ENCODE assay signal across 9 cellular contexts in genomic region chr4:121711263-121712000, GRCh38. TPM values are rescaled to one million over a fixed set of nuclear protein-coding genes. Genes with fewer than 3 reads are reported as not detected.
A peak's percentile ranks its signal among the peaks of the same experiment; 100 is the strongest.
DNase-seq lines count a peak whose midpoint lies in the region; ATAC-seq, FAIRE-seq and TF ChIP-seq lines count a peak whose summit lies in the region.
"Had no signal": no experiment of that assay in that cellular context is flagged by ENCODE, and none has a peak within 500 bp of the region (broad histone marks: within the 10 kb centered on the region; RNA-seq: fewer than 3 reads in every experiment).

No MANE protein-coding gene starts in this region.

- H3K27me3 ChIP-seq in PC-9 (ENCODE audit: insufficient read depth, low read depth) (no peaks in the 10 kb centered on the region), keratinocyte (ENCODE audit: control insufficient read depth, extremely low read depth, insufficient read depth, low read length) (no peaks in the 10 kb centered on the region), skeletal muscle tissue (ENCODE audit: control insufficient read depth in 3 of 3, insufficient read depth in 3 of 3, low read length in 3 of 3) (no peaks in the 10 kb centered on the region)
- no peaks in the 10 kb centered on the region for H3K27me3 ChIP-seq in CD4-positive, alpha-beta memory T cell (ENCODE audit: insufficient read depth, low read length)

- ATAC-seq in GM18909 (IDR thresholded peaks at IDR 0.05; ENCODE audit: poor library complexity, unreplicated experiment): peak; percentile 96
- peak; percentile 92 for ATAC-seq in HG03064 (IDR thresholded peaks at IDR 0.05; ENCODE audit: low read depth, unreplicated experiment)

- DNase-seq in AG20443 (ENCODE audit: low spot score) (peak; percentile 96), PC-9 (peak; percentile 86), cardiac fibroblast (ENCODE audit: low read depth in 2 of 2) (peak; percentile 96 to 97), keratinocyte (ENCODE audit: low read depth, low spot score) (no peak)
- no peak for DNase-seq in CD4-positive, alpha-beta memory T cell

- H3K4me3 ChIP-seq in PC-9: peak overlapping the region; percentile 52
- H3K4me3 ChIP-seq in cardiac fibroblast (replicated peaks in 1 of 2; ENCODE audit: low read depth in 2 of 2, low read length in 2 of 2): peak overlapping the region; percentile 13 to 48
- peak overlapping the region in 2 of 3 experiments; percentile 61 to 68 for H3K4me3 ChIP-seq in keratinocyte (ENCODE audit: control insufficient read depth in 2 of 3, extremely low read depth in 1 of 3, insufficient read depth in 2 of 3, low read depth in 1 of 3, low read length in 3 of 3)
- peak overlapping the region; percentile 45 to 53 (median 45) for H3K4me3 ChIP-seq in skeletal muscle tissue (ENCODE audit: low read length in 3 of 3)
- no peak overlapping the region for H3K4me3 ChIP-seq in CD4-positive, alpha-beta memory T cell (ENCODE audit: low read length in 2 of 2)

- peaks cover 53% of the 10 kb centered on the region for H3K4me1 ChIP-seq in PC-9 (replicated peaks; ENCODE audit: insufficient read depth)
- H3K4me1 ChIP-seq in keratinocyte (ENCODE audit: control insufficient read depth, extremely low read depth, insufficient read depth, low read length): peaks cover 12% of the 10 kb centered on the region
- H3K4me1 ChIP-seq in skeletal muscle tissue (ENCODE audit: control insufficient read depth in 3 of 3, insufficient read depth in 3 of 3, low read length in 3 of 3): peaks cover 2 to 7% (median 2%) of the 10 kb centered on the region in 3 donors
- H3K4me1 ChIP-seq in CD4-positive, alpha-beta memory T cell (ENCODE audit: insufficient read depth, low read length): peaks cover 5% of the 10 kb centered on the region

- peak overlapping the region in 4 of 8 donors; percentile 5 to 56 (median 40) for H3K4me3 Mint-ChIP-seq in CD4-positive, alpha-beta memory T cell

- peak overlapping the region; percentile 93 for H2AFZ ChIP-seq in PC-9
- H2AFZ ChIP-seq in keratinocyte (ENCODE audit: control insufficient read depth, low read length): peak overlapping the region; percentile 99

- dilution Hi-C loops in keratinocyte (cut with MboI; ENCODE audit: extremely low pct_ligation_motif_present, low sequenced_read_pairs): no loop called here

- TSS peak; percentile 73 for BruUV-seq in PC-9 (replicated peaks; lab: Mats Ljungman, UMichigan)

- H3K4me1 Mint-ChIP-seq in CD4-positive, alpha-beta memory T cell: peaks cover 3 to 11% (median 7%) of the 10 kb centered on the region in 4 donors

- POLR2A ChIA-PET in PC-9 (lab: Charles Lee; ENCODE audit: unreplicated experiment): interaction anchor here (0.6 to 0.7 kb wide), 2 partner anchors 14 to 98 kb away, joined by 5 to 8 read pairs; no protein-coding TSS in a partner anchor
- POLR2A ChIA-PET in CD4-positive, alpha-beta memory T cell (lab: Charles Lee; ENCODE audit: partially characterized antibody): no interaction called here

- no peaks in the 10 kb centered on the region for H4K20me1 ChIP-seq in PC-9 (ENCODE audit: insufficient read depth)
- H4K20me1 ChIP-seq in keratinocyte (ENCODE audit: control insufficient read depth, extremely low read depth, insufficient read depth, low read length): no peaks in the 10 kb centered on the region

- TF ChIP-seq CTCF in PC-9 (conservative IDR thresholded peaks at IDR 0.05) (no peak), cardiac fibroblast (IDR thresholded peaks at IDR 0.05; ENCODE audit: low read depth, low read length) (no peak), keratinocyte (optimal IDR thresholded peaks at IDR 0.05 in 1 of 3, IDR thresholded peaks at IDR 0.05 in 1 of 3, conservative IDR thresholded peaks at IDR 0.05 in 1 of 3; ENCODE audit: extremely low read depth in 1 of 3, insufficient read depth in 2 of 3, low read length in 3 of 3) (no peak)

- H3K36me3 ChIP-seq in PC-9 (ENCODE audit: low read depth) (no peaks in the 10 kb centered on the region), keratinocyte (ENCODE audit: control insufficient read depth in 2 of 2, extremely low read depth in 1 of 2, insufficient read depth in 2 of 2, low read length in 2 of 2) (no peaks in the 10 kb centered on the region), skeletal muscle tissue (ENCODE audit: control insufficient read depth in 3 of 3, insufficient read depth in 3 of 3, low read length in 3 of 3) (no peaks in the 10 kb centered on the region)
- H3K36me3 ChIP-seq in CD4-positive, alpha-beta memory T cell (ENCODE audit: insufficient read depth, low read length): no peaks in the 10 kb centered on the region

- H3K9me3 Mint-ChIP-seq in CD4-positive, alpha-beta memory T cell: peaks cover 0 to 1% (median 0%) of the 10 kb centered on the region in 8 donors
- H3K9me3 Mint-ChIP-seq: IgD-negative memory B cell had no signal

- H3K9me3 ChIP-seq in PC-9 (ENCODE audit: insufficient read depth, low read depth) (no peaks in the 10 kb centered on the region; the same call in 1 of the 2 replicates), keratinocyte (ENCODE audit: control insufficient read depth, low read depth, low read length) (no peaks in the 10 kb centered on the region), skeletal muscle tissue (ENCODE audit: control insufficient read depth in 3 of 3, low read length in 3 of 3) (no peaks in the 10 kb centered on the region)
- H3K9me3 ChIP-seq in CD4-positive, alpha-beta memory T cell (ENCODE audit: control insufficient read depth in 1 of 2, low read length in 2 of 2): no peaks in the 10 kb centered on the region

- CTCF ChIA-PET in PC-9 (lab: Charles Lee): interaction anchor here (1.1 kb wide), 1 partner anchor 23 kb away, joined by 3 read pairs; no protein-coding TSS in a partner anchor
- CTCF ChIA-PET in CD4-positive, alpha-beta memory T cell (lab: Charles Lee; ENCODE audit: partially characterized antibody): no interaction called here

- peak; percentile 75 for FAIRE-seq in keratinocyte (lab: Jason Lieb, UNC)

- H3F3A ChIP-seq in PC-9 (ENCODE audit: insufficient read depth, low read depth): peaks cover 19% of the 10 kb centered on the region

- no peaks in the 10 kb centered on the region for H3K9me2 ChIP-seq in PC-9 (ENCODE audit: insufficient read depth)

- intact Hi-C loops in PC-9 (cut with micrococcal nuclease; ENCODE audit: unreplicated experiment): no loop called here
- intact Hi-C loops in CD4-positive, alpha-beta memory T cell (cut with micrococcal nuclease): no loop called here

- peak overlapping the region; percentile 72 for H3K27ac ChIP-seq in PC-9
- peak overlapping the region; percentile 89 for H3K27ac ChIP-seq in keratinocyte (ENCODE audit: control insufficient read depth, insufficient read depth, low read length)
- peak overlapping the region; percentile 52 for H3K27ac ChIP-seq in skeletal muscle tissue (ENCODE audit: low read depth, low read length)
- H3K27ac ChIP-seq in CD4-positive, alpha-beta memory T cell (ENCODE audit: low read depth, low read length): no peak overlapping the region

- H3K4me2 ChIP-seq in PC-9 (peak overlapping the region; percentile 84), keratinocyte (ENCODE audit: control insufficient read depth, extremely low read depth, insufficient read depth, low read depth, low read length) (peak overlapping the region; percentile 95)

- H3K9ac ChIP-seq in keratinocyte (ENCODE audit: control insufficient read depth, extremely low read depth, insufficient read depth, low read length) (peak overlapping the region; percentile 81), skeletal muscle tissue (ENCODE audit: low read depth in 1 of 3, low read length in 3 of 3) (peak overlapping the region; percentile 29 to 63 (median 57))

- H3K36me3 Mint-ChIP-seq in CD4-positive, alpha-beta memory T cell: no peaks in the 10 kb centered on the region
- H3K36me3 Mint-ChIP-seq: IgD-negative memory B cell had no signal

- H3K27ac Mint-ChIP-seq in CD4-positive, alpha-beta memory T cell: no peak overlapping the region
- H3K27ac Mint-ChIP-seq: IgD-negative memory B cell had no signal

- H3K79me2 ChIP-seq in PC-9 (ENCODE audit: low read depth): no peaks in the 10 kb centered on the region
- no peaks in the 10 kb centered on the region for H3K79me2 ChIP-seq in keratinocyte (ENCODE audit: control insufficient read depth, insufficient read depth, low read length)

- H3K9me1 ChIP-seq in keratinocyte (ENCODE audit: control insufficient read depth, extremely low read depth, insufficient read depth, low read length): peaks cover 6% of the 10 kb centered on the region

- peaks cover 27 to 36% of the 10 kb centered on the region in 2 donors for H3K27me3 Mint-ChIP-seq in CD4-positive, alpha-beta memory T cell

RNA-seq across cellular contexts. Expression of gene ANXA5, which starts 14.7 kb away (rescaled TPM):
- 177 and 230 TPM in 2 replicates for total RNA-seq in PC-9 (2021)
- polyA plus RNA-seq in keratinocyte: 318 to 527 TPM (median 512 TPM) in 3 replicates
- 211 TPM for polyA plus RNA-seq in keratinocyte (2011; ENCODE audit: low read depth)
- 330 and 533 TPM in 2 replicates for polyA plus RNA-seq in keratinocyte (2011; cell fraction: cytosol; rRNA removed)
- polyA plus RNA-seq in keratinocyte (2011; cell fraction: nucleus; rRNA removed): 283 and 314 TPM in 2 replicates
- 134 and 409 TPM in 2 replicates for polyA plus RNA-seq in keratinocyte (2012; ENCODE audit: low replicate concordance)
- polyA minus RNA-seq in keratinocyte: 100 to 249 TPM (median 157 TPM) in 3 replicates
- polyA minus RNA-seq in keratinocyte (2011; cell fraction: cytosol; rRNA and poly(A)+ RNA removed): 298 TPM
- 63.0 and 106 TPM in 2 replicates for polyA minus RNA-seq in keratinocyte (2011; cell fraction: nucleus; rRNA and poly(A)+ RNA removed)
- 193 TPM for total RNA-seq in skeletal muscle tissue
- 10 to 100 TPM; 70.7 to 77.0 TPM for total RNA-seq in CD4-positive, alpha-beta memory T cell
- polyA plus RNA-seq in CD4-positive, alpha-beta memory T cell: 100 to 1,000 TPM; 202 to 316 TPM

RNA-seq across cellular contexts. Expression of gene SMIM43, which starts 53.5 kb away (rescaled TPM):
- total RNA-seq in PC-9 (2021) (not detected in 2 replicates), skeletal muscle tissue (2.6 TPM)
- polyA plus RNA-seq in keratinocyte: 0.03 TPM in 1 of 3 replicates, not detected in the others
- not detected for polyA plus RNA-seq in keratinocyte (2011; ENCODE audit: low read depth)
- polyA plus RNA-seq in keratinocyte (2011; cell fraction: cytosol; rRNA removed): not detected in 2 replicates
- not detected in 2 replicates for polyA plus RNA-seq in keratinocyte (2011; cell fraction: nucleus; rRNA removed)
- polyA plus RNA-seq in keratinocyte (2012; ENCODE audit: low replicate concordance): not detected in 2 replicates
- polyA minus RNA-seq in keratinocyte: not detected in 3 replicates
- not detected for polyA minus RNA-seq in keratinocyte (2011; cell fraction: cytosol; rRNA and poly(A)+ RNA removed)
- polyA minus RNA-seq in keratinocyte (2011; cell fraction: nucleus; rRNA and poly(A)+ RNA removed): not detected in 2 replicates
- not detected for total RNA-seq in CD4-positive, alpha-beta memory T cell
- polyA plus RNA-seq in CD4-positive, alpha-beta memory T cell: not detected
- polyA plus RNA-seq: IgD-negative memory B cell had no signal

Comparison
In these comparisons a context has a peak if more than half of its experiments do, and no peak if none do; other contexts are left out.
1. DNase-seq: peak in AG20443 (single experiment), PC-9 (2 of 2) and cardiac fibroblast (2 of 2); none in keratinocyte (single experiment) and CD4-positive, alpha-beta memory T cell (0 of 5).
2. H3K4me3 ChIP-seq: peak in PC-9 (single experiment), cardiac fibroblast (2 of 2), keratinocyte (2 of 3) and skeletal muscle tissue (3 of 3); none in CD4-positive, alpha-beta memory T cell (0 of 2).